ENCODE assay signal across 18 cellular contexts in genomic region chr1:161743231-161743630, GRCh38. TPM values are rescaled to one million over a fixed set of nuclear protein-coding genes. Genes with fewer than 3 reads are reported as not detected.
DNase-seq lines count a peak whose midpoint lies in the region; ATAC-seq and TF ChIP-seq lines count a peak whose summit lies in the region.
"Had no signal": no experiment of that assay in that cellular context is flagged by ENCODE, and none has a peak within 500 bp of the region (broad histone marks: within the 10 kb centered on the region; RNA-seq: fewer than 3 reads in every experiment).

No MANE protein-coding gene starts in this region.

- no CpG with 5 or more reads among the region's 9 CpGs for WGBS in trophoblast cell (ENCODE audit: extremely low coverage, insufficient coverage, insufficient read length)
- WGBS in lower leg skin, 2 donors = 80 to 81% methylated on average over 9 of the region's 9 CpGs

- H3K23ac ChIP-seq in trophoblast cell (ENCODE audit: low read length) = no peak overlapping the region

- H3K27me3 ChIP-seq in breast epithelium (no peaks in the 10 kb centered on the region), trophoblast cell (ENCODE audit: insufficient read depth, low read length) (no peaks in the 10 kb centered on the region)

- CTCF ChIA-PET in MCF 10A (lab: Yijun Ruan, JAX) = interaction anchor here (0.6 to 10.2 kb wide), 13 partner anchors 10 to 361 kb away, joined by 3 to 121 read pairs (median 4); no protein-coding TSS in a partner anchor

- TF ChIP-seq CTCF in MCF 10A (IDR thresholded peaks at IDR 0.05; ENCODE audit: unreplicated experiment) = no peak
- no peak for TF ChIP-seq CTCF in breast epithelium (IDR thresholded peaks at IDR 0.05)
- TF ChIP-seq CTCF in fibroblast of pulmonary artery (IDR thresholded peaks at IDR 0.05; ENCODE audit: low read length, missing control alignments) = no peak
- TF ChIP-seq CTCF in lower leg skin (IDR thresholded peaks at IDR 0.05) = no peak

- no peak overlapping the region for H2AK5ac ChIP-seq in trophoblast cell (ENCODE audit: low read length)

- H3K4me1 Mint-ChIP-seq in MCF 10A (ENCODE audit: insufficient read depth, unreplicated experiment) = peaks cover 26% of the 10 kb centered on the region
- H3K4me1 Mint-ChIP-seq in activated naive CD8-positive, alpha-beta T cell treated with anti-CD3 and anti-CD28 coated beads, Interleukin-2, amount 50 U/mL, for 24 hours = peaks cover 55% of the 10 kb centered on the region

- H3K79me2 ChIP-seq in trophoblast cell (ENCODE audit: control insufficient read depth, insufficient read depth, low read length, poor library complexity) = no peaks in the 10 kb centered on the region

- no peak overlapping the region for H3K18ac ChIP-seq in trophoblast cell (ENCODE audit: low read length)

- BruUV-seq in MCF 10A (replicated peaks; lab: Mats Ljungman, UMichigan) = no TSS peak

- H3K9me3 Mint-ChIP-seq in MCF 10A (ENCODE audit: unreplicated experiment) = no peaks in the 10 kb centered on the region
- H3K9me3 Mint-ChIP-seq in activated naive CD8-positive, alpha-beta T cell treated with anti-CD3 and anti-CD28 coated beads, Interleukin-2, amount 50 U/mL, for 24 hours = no peaks in the 10 kb centered on the region
- H3K9me3 Mint-ChIP-seq: CD4-positive, alpha-beta memory T cell had no signal

- H2AFZ ChIP-seq in trophoblast cell (ENCODE audit: insufficient read depth, low read length, poor library complexity) = no peak overlapping the region

- H3K27ac ChIP-seq in breast epithelium = no peak overlapping the region
- H3K27ac ChIP-seq in trophoblast cell (ENCODE audit: low read depth, low read length) = no peak overlapping the region

- no peaks in the 10 kb centered on the region for H3K4me1 ChIP-seq in breast epithelium
- no peaks in the 10 kb centered on the region for H3K4me1 ChIP-seq in trophoblast cell (ENCODE audit: control insufficient read depth in 1 of 2, insufficient read depth in 2 of 2, low read length in 2 of 2)

- no peak overlapping the region for H4K91ac ChIP-seq in trophoblast cell (ENCODE audit: low read depth, low read length)

- no peak overlapping the region for H4K8ac ChIP-seq in trophoblast cell (ENCODE audit: low read depth, low read length)

- POLR2A ChIA-PET in MCF 10A (lab: Yijun Ruan, JAX) = interaction anchor here (0.9 to 10.3 kb wide), 5 partner anchors 9 to 203 kb away, joined by 3 to 119 read pairs (median 6); no protein-coding TSS in a partner anchor

- no peak overlapping the region for H2BK120ac ChIP-seq in trophoblast cell (ENCODE audit: insufficient read depth, low read length, poor library complexity)

- ATAC-seq in HG02759 (IDR thresholded peaks at IDR 0.05; ENCODE audit: unreplicated experiment) = no peak
- no peak for ATAC-seq in activated naive CD8-positive, alpha-beta T cell treated with anti-CD3 and anti-CD28 coated beads, Interleukin-2, amount 50 U/mL, for 24 hours

- H3K4me3 ChIP-seq in breast epithelium (no peak overlapping the region), fibroblast of pulmonary artery (replicated peaks; ENCODE audit: low read depth, low read length) (no peak overlapping the region), trophoblast cell (ENCODE audit: low read depth, low read length) (no peak overlapping the region), lower leg skin (ENCODE audit: low read depth, poor library complexity, severe bottlenecking) (no peak overlapping the region)

- no peak overlapping the region for H2BK5ac ChIP-seq in trophoblast cell (ENCODE audit: low read depth, low read length, poor library complexity)

- no peak overlapping the region for H3K14ac ChIP-seq in trophoblast cell (ENCODE audit: low read length)

- DNase-seq in MCF 10A (ENCODE audit: unreplicated experiment) (peak; percentile 90), breast epithelium (ENCODE audit: low spot score in 2 of 2) (no peak), RPMI7951 (ENCODE audit: low read depth) (peak; percentile 79), fibroblast of pulmonary artery (ENCODE audit: low read depth) (peak; percentile 47), trophoblast cell (peak; percentile 41 to 69), lower leg skin (ENCODE audit: low spot score in 2 of 2) (no peak)
- DNase-seq in activated naive CD8-positive, alpha-beta T cell treated with anti-CD3 and anti-CD28 coated beads, Interleukin-2, amount 50 U/mL, for 24 hours = no peak
- DNase-seq: CD4-positive, alpha-beta memory T cell; GF-D8; NCI-H1092 treated with DMSO at 0.1 percent for 48 hours; NCI-H146; NCI-H2029 treated with DMSO at 0.1 percent for 48 hours; NCI-H446 treated with DMSO at 0.1 percent for 48 hours; NCI-H69; RPMI8226; SIG-M5 had no signal

- peak overlapping the region; percentile 84 for H3K27ac Mint-ChIP-seq in MCF 10A (ENCODE audit: low read depth, unreplicated experiment)
- H3K27ac Mint-ChIP-seq in activated naive CD8-positive, alpha-beta T cell treated with anti-CD3 and anti-CD28 coated beads, Interleukin-2, amount 50 U/mL, for 24 hours = no peak overlapping the region

- no peak overlapping the region for H2BK12ac ChIP-seq in trophoblast cell (ENCODE audit: low read length)

- H3K79me1 ChIP-seq in trophoblast cell (ENCODE audit: low read length) = no peaks in the 10 kb centered on the region

- H3K4me2 ChIP-seq in trophoblast cell (ENCODE audit: low read length) = no peak overlapping the region

- no peaks in the 10 kb centered on the region for H3K36me3 Mint-ChIP-seq in MCF 10A (ENCODE audit: insufficient read depth, unreplicated experiment)
- no peaks in the 10 kb centered on the region for H3K36me3 Mint-ChIP-seq in activated naive CD8-positive, alpha-beta T cell treated with anti-CD3 and anti-CD28 coated beads, Interleukin-2, amount 50 U/mL, for 24 hours (ENCODE audit: low read depth)
- H3K36me3 Mint-ChIP-seq: CD4-positive, alpha-beta memory T cell had no signal

- no peak overlapping the region for H3K9ac ChIP-seq in trophoblast cell (ENCODE audit: low read length)

- intact Hi-C loops in MCF 10A (cut with micrococcal nuclease) (loop anchor here (5.0 kb wide), 1 partner anchor 294 kb away; no protein-coding TSS in a partner anchor), breast epithelium (cut with DNase I; ENCODE audit: low total_unique reads) (loop anchor here (10.0 kb wide), 1 partner anchor 258 kb away; no protein-coding TSS in a partner anchor), lower leg skin (cut with DNase I; ENCODE audit: low total_unique reads) (no loop called here)

- H4K12ac ChIP-seq in trophoblast cell (ENCODE audit: low read depth, low read length) = no peak overlapping the region

- no peak overlapping the region for H3K4ac ChIP-seq in trophoblast cell (ENCODE audit: low read depth, low read length)

- TF ChIP-seq POLR2A in breast epithelium (IDR thresholded peaks at IDR 0.05) (no peak), lower leg skin (IDR thresholded peaks at IDR 0.05) (no peak)

- H3K9me3 ChIP-seq in breast epithelium = no peaks in the 10 kb centered on the region
- no peaks in the 10 kb centered on the region for H3K9me3 ChIP-seq in trophoblast cell (ENCODE audit: insufficient read depth, low read depth, low read length)

- no peaks in the 10 kb centered on the region for H3K27me3 Mint-ChIP-seq in MCF 10A (ENCODE audit: insufficient read depth, unreplicated experiment)
- H3K27me3 Mint-ChIP-seq in activated naive CD8-positive, alpha-beta T cell treated with anti-CD3 and anti-CD28 coated beads, Interleukin-2, amount 50 U/mL, for 24 hours = peaks cover 10% of the 10 kb centered on the region

- no peak overlapping the region for H3K4me3 Mint-ChIP-seq in MCF 10A (ENCODE audit: unreplicated experiment)
- no peak overlapping the region for H3K4me3 Mint-ChIP-seq in activated naive CD8-positive, alpha-beta T cell treated with anti-CD3 and anti-CD28 coated beads, Interleukin-2, amount 50 U/mL, for 24 hours
- H3K4me3 Mint-ChIP-seq: CD4-positive, alpha-beta memory T cell had no signal

- no peaks in the 10 kb centered on the region for H3K36me3 ChIP-seq in breast epithelium
- no peaks in the 10 kb centered on the region for H3K36me3 ChIP-seq in trophoblast cell (ENCODE audit: control insufficient read depth in 1 of 2, insufficient read depth in 2 of 2, low read length in 2 of 2)

RNA-seq across cellular contexts. Expression of gene DUSP12, which starts 6.4 kb away (rescaled TPM):
- total RNA-seq in MCF 10A (2022) (57.0 and 65.0 TPM in 2 replicates), breast epithelium (10 to 100 TPM; 14.6 to 44.9 (median 36.1) TPM), lower leg skin (10 to 100 TPM; 10.2 to 24.5 (median 18.8) TPM)
- 45.9 and 55.0 TPM in 2 replicates for total RNA-seq in RPMI7951 (2014; rRNA removed; shearing (Covaris generic))
- polyA plus RNA-seq in trophoblast cell (2013) = 24.5 and 26.5 TPM in 2 replicates

RNA-seq across cellular contexts. Expression of gene FCRLB, which starts 21.9 kb away (rescaled TPM):
- total RNA-seq in MCF 10A (2022) = 1.1 and 1.3 TPM in 2 replicates
- 1 to 10 TPM in 1 of 3 donors, under 1 TPM in 2; 0.15 to 1.1 (median 0.33) TPM for total RNA-seq in breast epithelium
- 2.2 and 2.4 TPM in 2 replicates for total RNA-seq in RPMI7951 (2014; rRNA removed; shearing (Covaris generic))
- polyA plus RNA-seq in trophoblast cell (2013) = 0.45 and 0.47 TPM in 2 replicates
- total RNA-seq in lower leg skin = 1 to 10 TPM in 2 of 4 donors, under 1 TPM in 2; 0.38 to 1.6 (median 1.1) TPM

RNA-seq across cellular contexts. Expression of gene ATF6, which starts 22.9 kb away (rescaled TPM):
- total RNA-seq in MCF 10A (2022) = 56.3 and 71.8 TPM in 2 replicates
- total RNA-seq in breast epithelium = 10 to 100 TPM; 31.0 to 56.1 (median 34.1) TPM
- 17.2 and 19.9 TPM in 2 replicates for total RNA-seq in RPMI7951 (2014; rRNA removed; shearing (Covaris generic))
- 26.8 and 28.0 TPM in 2 replicates for polyA plus RNA-seq in trophoblast cell (2013)
- 10 to 100 TPM; 28.7 to 33.5 (median 31.2) TPM for total RNA-seq in lower leg skin

RNA-seq across cellular contexts. Expression of gene FCRLA, which starts 36.2 kb away (rescaled TPM):
- total RNA-seq in MCF 10A (2022) = 0.30 and 0.47 TPM in 2 replicates
- under 1 TPM in 1 of 3 donors, not detected in 2; 0.15 TPM for total RNA-seq in breast epithelium
- total RNA-seq in RPMI7951 (2014; rRNA removed; shearing (Covaris generic)) = 11.2 and 16.7 TPM in 2 replicates
- polyA plus RNA-seq in trophoblast cell (2013) = not detected in 2 replicates
- total RNA-seq in lower leg skin = 1 to 10 TPM in 2 of 4 donors, under 1 TPM in 1, not detected in 1; 0.19 to 2.2 (median 2.0) TPM
- total RNA-seq: CD4-positive, alpha-beta memory T cell; LHCN-M2 had no signal

Comparison
In these comparisons a context has a peak if more than half of its experiments do, and no peak if none do; other contexts are left out.
1. DNase-seq: peak in MCF 10A (single experiment), RPMI7951 (single experiment), fibroblast of pulmonary artery (single experiment) and trophoblast cell (2 of 2); none in breast epithelium (0 of 2), lower leg skin (0 of 2) and activated naive CD8-positive, alpha-beta T cell treated with anti-CD3 and anti-CD28 coated beads, Interleukin-2, amount 50 U/mL, for 24 hours (single experiment).